1 cellular context compared by ENCODE assay signal in the genomic region with DNA sequence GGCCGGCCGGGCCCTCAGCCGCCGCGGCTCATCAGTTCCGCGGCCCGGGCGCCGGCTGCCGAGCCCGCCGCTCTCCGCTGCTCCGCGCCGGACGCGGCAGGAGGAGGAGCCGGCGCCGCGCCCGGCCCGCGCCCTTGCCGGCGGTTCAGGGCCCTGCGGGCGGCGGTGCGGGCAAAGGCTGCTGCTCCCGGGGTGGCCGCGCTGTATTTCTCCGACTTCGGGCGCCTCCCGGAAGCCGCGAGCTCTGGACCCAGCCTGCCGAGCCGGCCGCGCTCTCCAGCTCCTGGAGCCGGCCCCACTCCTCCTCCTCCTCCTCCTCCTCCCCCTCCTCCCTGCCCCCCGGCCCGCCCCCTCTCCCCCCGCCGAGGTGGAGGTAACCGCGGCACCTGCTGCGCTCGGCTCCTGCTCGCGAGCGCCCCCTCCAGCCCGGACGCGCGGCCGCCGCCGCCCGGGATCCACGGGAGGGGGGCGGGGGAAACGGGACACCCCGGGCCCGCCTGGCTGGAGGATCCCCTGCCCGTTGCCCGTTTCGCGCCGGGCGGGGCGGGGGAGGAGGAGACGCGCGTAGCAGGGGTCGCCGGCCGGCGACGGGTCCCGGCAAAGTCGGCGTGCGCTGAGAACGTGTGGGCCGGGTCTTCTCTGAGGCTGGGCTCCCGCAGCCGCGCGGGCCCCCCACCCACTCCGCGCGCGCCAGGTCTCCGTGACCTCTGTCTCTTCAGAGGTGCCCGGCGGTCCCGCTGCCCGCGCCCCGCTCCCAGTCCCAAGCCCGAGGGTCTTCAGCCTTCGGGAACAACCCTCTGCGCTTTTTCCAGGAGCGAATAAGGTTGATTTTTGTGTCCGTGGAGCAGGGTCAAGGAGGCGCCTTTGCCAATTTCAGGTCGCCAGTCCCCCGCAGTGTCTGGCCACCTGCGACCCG.
A peak's percentile ranks its signal among the peaks of the same experiment; 100 is the strongest.
TF ChIP-seq lines count a peak whose summit lies in the region.

Gene SLC22A23, minus strand, starts transcription at position 257 of the 916 bp plus-strand sequence. CDS start 491 bp downstream, outside the sequence.

TF ChIP-seq in K562, 482 proteins besides CTCF, POLR2A, EP300 and RAD21 (continued from another document and continues in another):
- TF ChIP-seq, protein P1, sequence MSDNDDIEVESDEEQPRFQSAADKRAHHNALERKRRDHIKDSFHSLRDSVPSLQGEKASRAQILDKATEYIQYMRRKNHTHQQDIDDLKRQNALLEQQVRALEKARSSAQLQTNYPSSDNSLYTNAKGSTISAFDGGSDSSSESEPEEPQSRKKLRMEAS (CRISPR knock-in tag; IDR thresholded peaks at IDR 0.05): peak; percentile 44; the same call in 1 of the 2 replicates
- TF ChIP-seq ZNF140 (CRISPR knock-in tag; IDR thresholded peaks at IDR 0.05) (no peak), HMBOX1 (IDR thresholded peaks at IDR 0.05) (no peak), IFI16 (CRISPR knock-in tag; IDR thresholded peaks at IDR 0.05) (no peak), SIN3A (IDR thresholded peaks at IDR 0.05; ENCODE audit: borderline replicate concordance in 2 of 2, control insufficient read depth in 1 of 2, low read depth in 2 of 2, low read length in 2 of 2) (peak in 1 of 2 experiments; percentile 32; a peak in 1 of 4 replicates), RCOR1 (IDR thresholded peaks at IDR 0.05; ENCODE audit: borderline replicate concordance in 1 of 2, low read depth in 2 of 2, low read length in 2 of 2) (peak in 1 of 2 experiments; percentile 42; a peak in 1 of 4 replicates), SIN3B (IDR thresholded peaks at IDR 0.05; ENCODE audit: low read depth) (peak; percentile 39; the same call in 1 of the 2 replicates), GATAD2B (IDR thresholded peaks at IDR 0.05; ENCODE audit: borderline replicate concordance) (peak; percentile 35; the same call in 1 of the 2 replicates), ARID4B (CRISPR knock-in tag; IDR thresholded peaks at IDR 0.05) (peak; percentile 44; the same call in 1 of the 2 replicates), HDAC1 (IDR thresholded peaks at IDR 0.05) (0 out of 4 replicates have a peak, but pooled peaks of 1 of the 2 experiments have one; percentile 18), ZFX (CRISPR knock-in tag; IDR thresholded peaks at IDR 0.05) (peak; percentile 26; the same call in 1 of the 2 replicates), GATAD2A (IDR thresholded peaks at IDR 0.05) (peak; percentile 29; the same call in 1 of the 2 replicates), HNRNPLL (IDR thresholded peaks at IDR 0.05; ENCODE audit: low read depth, low read length, poor library complexity, severe bottlenecking) (peak; percentile 22), PRDM10 (IDR thresholded peaks at IDR 0.05; ENCODE audit: partially characterized antibody) (peak; percentile 62), ZNF253 (CRISPR knock-in tag; conservative IDR thresholded peaks at IDR 0.05) (no peak), CTBP1 (IDR thresholded peaks at IDR 0.05; ENCODE audit: borderline replicate concordance) (peak; percentile 73; the same call in 1 of the 2 replicates), PCBP1 (IDR thresholded peaks at IDR 0.05; ENCODE audit: low read depth, low read length, poor library complexity, severe bottlenecking) (peak; percentile 73), SRSF7 (optimal IDR thresholded peaks at IDR 0.05; ENCODE audit: low read depth, low read length) (peak; percentile 49), CHD4 (IDR thresholded peaks at IDR 0.05; ENCODE audit: insufficient read depth, insufficient replicate concordance, low read depth, low read length, poor library complexity, severe bottlenecking) (no peak), ZFP30 (CRISPR knock-in tag; IDR thresholded peaks at IDR 0.05; ENCODE audit: borderline replicate concordance) (no peak), CCNT2 (IDR thresholded peaks at IDR 0.05; ENCODE audit: borderline replicate concordance, extremely low read depth, insufficient read length, low read depth, low read length) (peak; percentile 88), TOE1 (IDR thresholded peaks at IDR 0.05; ENCODE audit: borderline replicate concordance) (no peak), TOE1 (CRISPR knock-in tag; IDR thresholded peaks at IDR 0.05; ENCODE audit: borderline replicate concordance, low read depth) (no peak), FUS (optimal IDR thresholded peaks at IDR 0.05; ENCODE audit: low read depth, low read length) (peak; percentile 38), CHD2 (IDR thresholded peaks at IDR 0.05; ENCODE audit: low read depth, low read length) (0 out of 2 replicates have a peak, but pooled peaks have one; percentile 10), POLR2G (IDR thresholded peaks at IDR 0.05; ENCODE audit: low read depth, low read length) (peak; percentile 74), BHLHE40 (IDR thresholded peaks at IDR 0.05; ENCODE audit: low read length) (peak; percentile 50), EWSR1 (IDR thresholded peaks at IDR 0.05; ENCODE audit: borderline replicate concordance, low read depth, partially characterized antibody) (no peak), ZNF282 (CRISPR knock-in tag; IDR thresholded peaks at IDR 0.05) (no peak), HNRNPL (IDR thresholded peaks at IDR 0.05; ENCODE audit: low read depth, low read length) (0 out of 2 replicates have a peak, but pooled peaks have one; percentile 25), NCOA6 (IDR thresholded peaks at IDR 0.05) (no peak), RBBP5 (IDR thresholded peaks at IDR 0.05; ENCODE audit: borderline replicate concordance, insufficient read depth, low read length, poor library complexity, severe bottlenecking) (peak; percentile 62), CBX5 (IDR thresholded peaks at IDR 0.05; ENCODE audit: borderline replicate concordance, low read depth) (no peak), TAF1 (IDR thresholded peaks at IDR 0.05; ENCODE audit: control insufficient read depth, extremely low read depth, insufficient read depth, low read length, severe bottlenecking) (peak; percentile 20), ELF1 (tag; IDR thresholded peaks at IDR 0.05) (no peak), CGGBP1 (CRISPR knock-in tag; IDR thresholded peaks at IDR 0.05) (no peak)
- TF ChIP-seq, protein P2, sequence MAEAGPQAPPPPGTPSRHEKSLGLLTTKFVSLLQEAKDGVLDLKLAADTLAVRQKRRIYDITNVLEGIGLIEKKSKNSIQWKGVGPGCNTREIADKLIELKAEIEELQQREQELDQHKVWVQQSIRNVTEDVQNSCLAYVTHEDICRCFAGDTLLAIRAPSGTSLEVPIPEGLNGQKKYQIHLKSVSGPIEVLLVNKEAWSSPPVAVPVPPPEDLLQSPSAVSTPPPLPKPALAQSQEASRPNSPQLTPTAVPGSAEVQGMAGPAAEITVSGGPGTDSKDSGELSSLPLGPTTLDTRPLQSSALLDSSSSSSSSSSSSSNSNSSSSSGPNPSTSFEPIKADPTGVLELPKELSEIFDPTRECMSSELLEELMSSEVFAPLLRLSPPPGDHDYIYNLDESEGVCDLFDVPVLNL (CRISPR knock-in tag; IDR thresholded peaks at IDR 0.05; ENCODE audit: low read depth): 0 out of 2 replicates have a peak, but pooled peaks have one; percentile 18
- TF ChIP-seq, protein P3, sequence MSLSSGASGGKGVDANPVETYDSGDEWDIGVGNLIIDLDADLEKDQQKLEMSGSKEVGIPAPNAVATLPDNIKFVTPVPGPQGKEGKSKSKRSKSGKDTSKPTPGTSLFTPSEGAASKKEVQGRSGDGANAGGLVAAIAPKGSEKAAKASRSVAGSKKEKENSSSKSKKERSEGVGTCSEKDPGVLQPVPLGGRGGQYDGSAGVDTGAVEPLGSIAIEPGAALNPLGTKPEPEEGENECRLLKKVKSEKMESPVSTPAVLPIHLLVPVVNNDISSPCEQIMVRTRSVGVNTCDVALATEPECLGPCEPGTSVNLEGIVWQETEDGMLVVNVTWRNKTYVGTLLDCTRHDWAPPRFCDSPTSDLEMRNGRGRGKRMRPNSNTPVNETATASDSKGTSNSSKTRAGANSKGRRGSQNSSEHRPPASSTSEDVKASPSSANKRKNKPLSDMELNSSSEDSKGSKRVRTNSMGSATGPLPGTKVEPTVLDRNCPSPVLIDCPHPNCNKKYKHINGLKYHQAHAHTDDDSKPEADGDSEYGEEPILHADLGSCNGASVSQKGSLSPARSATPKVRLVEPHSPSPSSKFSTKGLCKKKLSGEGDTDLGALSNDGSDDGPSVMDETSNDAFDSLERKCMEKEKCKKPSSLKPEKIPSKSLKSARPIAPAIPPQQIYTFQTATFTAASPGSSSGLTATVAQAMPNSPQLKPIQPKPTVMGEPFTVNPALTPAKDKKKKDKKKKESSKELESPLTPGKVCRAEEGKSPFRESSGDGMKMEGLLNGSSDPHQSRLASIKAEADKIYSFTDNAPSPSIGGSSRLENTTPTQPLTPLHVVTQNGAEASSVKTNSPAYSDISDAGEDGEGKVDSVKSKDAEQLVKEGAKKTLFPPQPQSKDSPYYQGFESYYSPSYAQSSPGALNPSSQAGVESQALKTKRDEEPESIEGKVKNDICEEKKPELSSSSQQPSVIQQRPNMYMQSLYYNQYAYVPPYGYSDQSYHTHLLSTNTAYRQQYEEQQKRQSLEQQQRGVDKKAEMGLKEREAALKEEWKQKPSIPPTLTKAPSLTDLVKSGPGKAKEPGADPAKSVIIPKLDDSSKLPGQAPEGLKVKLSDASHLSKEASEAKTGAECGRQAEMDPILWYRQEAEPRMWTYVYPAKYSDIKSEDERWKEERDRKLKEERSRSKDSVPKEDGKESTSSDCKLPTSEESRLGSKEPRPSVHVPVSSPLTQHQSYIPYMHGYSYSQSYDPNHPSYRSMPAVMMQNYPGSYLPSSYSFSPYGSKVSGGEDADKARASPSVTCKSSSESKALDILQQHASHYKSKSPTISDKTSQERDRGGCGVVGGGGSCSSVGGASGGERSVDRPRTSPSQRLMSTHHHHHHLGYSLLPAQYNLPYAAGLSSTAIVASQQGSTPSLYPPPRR (CRISPR knock-in tag; IDR thresholded peaks at IDR 0.05; ENCODE audit: borderline replicate concordance): 0 out of 2 replicates have a peak, but pooled peaks have one; percentile 42
- TF ChIP-seq, protein P4, sequence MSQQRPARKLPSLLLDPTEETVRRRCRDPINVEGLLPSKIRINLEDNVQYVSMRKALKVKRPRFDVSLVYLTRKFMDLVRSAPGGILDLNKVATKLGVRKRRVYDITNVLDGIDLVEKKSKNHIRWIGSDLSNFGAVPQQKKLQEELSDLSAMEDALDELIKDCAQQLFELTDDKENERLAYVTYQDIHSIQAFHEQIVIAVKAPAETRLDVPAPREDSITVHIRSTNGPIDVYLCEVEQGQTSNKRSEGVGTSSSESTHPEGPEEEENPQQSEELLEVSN (IDR thresholded peaks at IDR 0.05; ENCODE audit: borderline replicate concordance in 1 of 2, extremely low read depth in 1 of 2, insufficient read depth in 1 of 2, insufficient read length in 1 of 2, low read depth in 1 of 2, low read length in 1 of 2, poor library complexity in 1 of 2, severe bottlenecking in 1 of 2): peak in 1 of 2 experiments; percentile 13
